Comparison of ENCODE assay signal across 21 cellular contexts in genomic region chrX:10178866-10179463, GRCh38. TPM values are rescaled to one million over a fixed set of nuclear protein-coding genes. Genes with fewer than 3 reads are reported as not detected.
"Had no signal": no experiment of that assay in that cellular context is flagged by ENCODE, and none has a peak within 500 bp of the region (broad histone marks: within the 10 kb centered on the region; RNA-seq: fewer than 3 reads in every experiment).

No MANE protein-coding gene starts in this region.

- H3K4me3 Mint-ChIP-seq: endodermal cell; natural killer cell treated with Interleukin-12 subunit alpha and Interleukin-12 subunit beta and Interleukin-15 and Interleukin-18, amount 100 ng/mL, for 72 hours; neural progenitor cell; stimulated activated memory B cell treated with anti-CD40 and anti-IgM and Interleukin-4, amounts not matched to agents 10 μg/mL and 1 μg/mL and 100 μg/mL, for 72 hours; stimulated activated naive CD8-positive, alpha-beta T cell treated with anti-CD3 and anti-CD28 coated beads, Interleukin-15, amount 100 ng/mL, for 72 hours had no signal

- H3K9ac ChIP-seq: neural progenitor cell had no signal

- H3K27me3 Mint-ChIP-seq: progenitor cell of endocrine pancreas; stimulated activated memory B cell treated with anti-CD40 and anti-IgM and Interleukin-4, amounts not matched to agents 10 μg/mL and 1 μg/mL and 100 μg/mL, for 72 hours had no signal

- H3K36me3 ChIP-seq: esophagus muscularis mucosa, gastrocnemius medialis, neural progenitor cell, pancreas, right lobe of liver, thoracic aorta, transverse colon had no signal

- H2AFZ ChIP-seq: neural progenitor cell had no signal

- H3K9me3 ChIP-seq: esophagus muscularis mucosa, gastrocnemius medialis, pancreas, right lobe of liver, thoracic aorta, transverse colon had no signal

- H3K27ac ChIP-seq: coronary artery, esophagus muscularis mucosa, neural progenitor cell, pancreas, right lobe of liver, thoracic aorta, transverse colon had no signal

- ATAC-seq: gastrocnemius medialis; left lobe of liver; natural killer cell treated with Interleukin-12 subunit alpha and Interleukin-12 subunit beta and Interleukin-15 and Interleukin-18, amount 100 ng/mL, for 72 hours; pancreas; stimulated activated memory B cell treated with anti-CD40 and anti-IgM and Interleukin-4, amounts not matched to agents 10 μg/mL and 1 μg/mL and 100 μg/mL, for 72 hours; stimulated activated naive CD8-positive, alpha-beta T cell treated with anti-CD3 and anti-CD28 coated beads, Interleukin-15, amount 100 ng/mL, for 72 hours had no signal

- DNase-seq: effector CD4-positive, alpha-beta T cell; endodermal cell; gastrocnemius medialis; islet precursor cell; midbrain; nucleus accumbens; pancreas; right lobe of liver; stimulated activated CD4-positive, alpha-beta T cell treated with anti-CD3 and anti-CD28 coated beads, Interleukin-15, amount 100 ng/mL, for 24 hours; stimulated activated CD4-positive, alpha-beta T cell treated with anti-CD3 and anti-CD28 coated beads, Interleukin-1b, Interleukin-23, amount 100 ng/mL, for 48 hours; stimulated activated CD4-positive, alpha-beta T cell treated with anti-CD3 and anti-CD28 coated beads, Interleukin-4, amount 100 ng/mL, for 24 hours; stimulated activated naive CD8-positive, alpha-beta T cell treated with anti-CD3 and anti-CD28 coated beads, Interleukin-15, amount 100 ng/mL, for 72 hours; transverse colon had no signal

- H3K9me3 Mint-ChIP-seq: natural killer cell treated with Interleukin-12 subunit alpha and Interleukin-12 subunit beta and Interleukin-15 and Interleukin-18, amount 100 ng/mL, for 72 hours; stimulated activated memory B cell treated with anti-CD40 and anti-IgM and Interleukin-4, amounts not matched to agents 10 μg/mL and 1 μg/mL and 100 μg/mL, for 72 hours; stimulated activated naive CD8-positive, alpha-beta T cell treated with anti-CD3 and anti-CD28 coated beads, Interleukin-15, amount 100 ng/mL, for 72 hours had no signal

- H3K27ac Mint-ChIP-seq: endodermal cell; natural killer cell treated with Interleukin-12 subunit alpha and Interleukin-12 subunit beta and Interleukin-15 and Interleukin-18, amount 100 ng/mL, for 72 hours; neural progenitor cell; progenitor cell of endocrine pancreas; stimulated activated memory B cell treated with anti-CD40 and anti-IgM and Interleukin-4, amounts not matched to agents 10 μg/mL and 1 μg/mL and 100 μg/mL, for 72 hours had no signal

- H3K4me3 ChIP-seq: coronary artery, esophagus muscularis mucosa, gastrocnemius medialis, neural progenitor cell, pancreas, right lobe of liver, thoracic aorta, transverse colon had no signal

- H3K27me3 ChIP-seq: esophagus muscularis mucosa, gastrocnemius medialis, neural progenitor cell, pancreas, right lobe of liver, transverse colon had no signal

- FAIRE-seq: pancreas had no signal

- H3K4me2 ChIP-seq: neural progenitor cell had no signal

- H3K4me1 ChIP-seq: neural progenitor cell, pancreas had no signal

- H3K36me3 Mint-ChIP-seq: natural killer cell treated with Interleukin-12 subunit alpha and Interleukin-12 subunit beta and Interleukin-15 and Interleukin-18, amount 100 ng/mL, for 72 hours had no signal

RNA-seq across cellular contexts. Expression of gene CLCN4, which starts 22.2 kb away (rescaled TPM):
- total RNA-seq: natural killer cell treated with Interleukin-12 subunit alpha and Interleukin-12 subunit beta and Interleukin-15 and Interleukin-18, amount 100 ng/mL, for 72 hours had no signal
